Comparison of ENCODE assay signal across 27 cellular contexts in genomic region chr18:24366328-24366727, GRCh38.
"Had no signal": no experiment of that assay in that cellular context is flagged by ENCODE, and none has a peak within 500 bp of the region (broad histone marks: within the 10 kb centered on the region; RNA-seq: fewer than 3 reads in every experiment).

No MANE protein-coding gene starts in this region.

- H3K27me3 ChIP-seq: colonic mucosa, dorsolateral prefrontal cortex, esophagus muscularis mucosa, esophagus squamous epithelium, foreskin keratinocyte, gastrocnemius medialis, gastroesophageal sphincter, heart left ventricle, heart right ventricle had no signal

- DNase-seq: colonic mucosa; cortex of kidney; dermis blood vessel endothelial cell; dorsolateral prefrontal cortex; effector CD4-positive, alpha-beta T cell; effector CD8-positive, alpha-beta T cell; effector memory CD4-positive, alpha-beta T cell; effector memory CD8-positive, alpha-beta T cell; erythroblast; esophagus squamous epithelium; foreskin fibroblast; foreskin keratinocyte; gastrocnemius medialis; glutamatergic neuron; heart left ventricle; heart right ventricle had no signal

- H3K4me3 Mint-ChIP-seq: dendritic cell treated with granulocyte-macrophage colony-stimulating factor and Interleukin-4, amounts not matched to agents 40 ng/mL and 50 ng/mL, for 4 days; effector memory CD8-positive, alpha-beta T cell; endodermal cell had no signal

- H3K27ac Mint-ChIP-seq: effector memory CD8-positive, alpha-beta T cell; endodermal cell had no signal

- H3K9me3 ChIP-seq: colonic mucosa, esophagus muscularis mucosa, esophagus squamous epithelium, gastrocnemius medialis, gastroesophageal sphincter, heart left ventricle, heart right ventricle had no signal

- ATAC-seq: effector memory CD8-positive, alpha-beta T cell; esophagus mucosa; foreskin keratinocyte; gastrocnemius medialis; gastroesophageal sphincter; heart left ventricle; heart right ventricle had no signal

- H3K27me3 Mint-ChIP-seq: dendritic cell treated with granulocyte-macrophage colony-stimulating factor and Interleukin-4, amounts not matched to agents 40 ng/mL and 50 ng/mL, for 4 days; effector memory CD8-positive, alpha-beta T cell had no signal

- H3K9me3 Mint-ChIP-seq: dendritic cell treated with granulocyte-macrophage colony-stimulating factor and Interleukin-4, amounts not matched to agents 40 ng/mL and 50 ng/mL, for 4 days; effector memory CD8-positive, alpha-beta T cell; endodermal cell had no signal

- H3K4me1 ChIP-seq: colonic mucosa, esophagus muscularis mucosa, gastrocnemius medialis, gastroesophageal sphincter, heart left ventricle, heart right ventricle had no signal

- H3K4me3 ChIP-seq: colonic mucosa, coronary artery, dorsolateral prefrontal cortex, esophagus muscularis mucosa, esophagus squamous epithelium, gastrocnemius medialis, gastroesophageal sphincter, heart left ventricle, heart right ventricle had no signal

- H3K27ac ChIP-seq: colonic mucosa, coronary artery, dorsolateral prefrontal cortex, epithelial cell of prostate, esophagus muscularis mucosa, esophagus squamous epithelium, foreskin keratinocyte, gastrocnemius medialis, gastroesophageal sphincter, heart left ventricle, heart right ventricle had no signal

- FAIRE-seq: colon, endometrium, endothelial cell of umbilical vein, frontal cortex had no signal

- H3K36me3 ChIP-seq: colonic mucosa, gastrocnemius medialis had no signal
